19 cellular contexts compared by ENCODE assay signal in the genomic region with DNA sequence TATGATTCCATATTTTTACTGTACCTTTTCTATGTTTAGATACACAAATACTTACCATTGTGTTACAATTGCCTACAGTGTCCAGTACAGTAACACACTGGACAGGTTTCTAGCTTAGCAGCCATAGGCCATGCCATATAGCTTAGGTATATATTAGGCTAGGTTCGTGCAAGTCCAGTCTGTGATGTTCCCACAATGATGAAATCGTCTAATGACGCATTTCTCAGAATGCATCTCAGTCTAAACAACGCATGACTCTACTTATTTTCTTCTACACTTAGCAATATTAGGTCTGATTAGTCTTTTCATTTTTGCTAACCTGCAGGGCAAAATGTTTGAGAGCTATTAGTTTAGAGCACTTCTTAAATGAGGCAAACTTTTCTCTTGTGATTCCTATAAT. TPM values are rescaled to one million over a fixed set of nuclear protein-coding genes. Genes with fewer than 3 reads are reported as not detected.
DNase-seq lines count a peak whose midpoint lies in the region; ATAC-seq, FAIRE-seq and TF ChIP-seq lines count a peak whose summit lies in the region.
"Had no signal": no experiment of that assay in that cellular context is flagged by ENCODE, and none has a peak within 500 bp of the region (broad histone marks: within the 10 kb centered on the region; RNA-seq: fewer than 3 reads in every experiment).

No MANE protein-coding gene starts in this region.

- H3K27ac ChIP-seq in SJSA1 = peak overlapping the region; percentile 84
- no peak overlapping the region for H3K27ac ChIP-seq in PC-3 (ENCODE audit: low read length)
- no peak overlapping the region for H3K27ac ChIP-seq in colonic mucosa
- H3K27ac ChIP-seq: BLaER1 treated with 17β-estradiol and CSF1 and Interleukin-3, amounts not matched to agents 10 nM and 100 nM; Peyer's patch had no signal

- no peaks in the 10 kb centered on the region for H4K20me1 ChIP-seq in PC-3 (ENCODE audit: low read length)
- H4K20me1 ChIP-seq: BLaER1 treated with 17β-estradiol and CSF1 and Interleukin-3, amounts not matched to agents 10 nM and 100 nM had no signal

- no peaks in the 10 kb centered on the region for H3K27me3 ChIP-seq in SJSA1 (replicated peaks)
- H3K27me3 ChIP-seq in PC-3 (ENCODE audit: low read length) = no peaks in the 10 kb centered on the region
- no peaks in the 10 kb centered on the region for H3K27me3 ChIP-seq in colonic mucosa
- H3K27me3 ChIP-seq: BLaER1 treated with 17β-estradiol and CSF1 and Interleukin-3, amounts not matched to agents 10 nM and 100 nM; Peyer's patch had no signal

- peak overlapping the region; percentile 92 for H3K27ac Mint-ChIP-seq in chondrocyte (ENCODE audit: unreplicated experiment)
- peak overlapping the region; percentile 74 for H3K27ac Mint-ChIP-seq in osteocyte (ENCODE audit: unreplicated experiment)

- TF ChIP-seq CTCF in chondrocyte (IDR thresholded peaks at IDR 0.05) (no peak), osteocyte (IDR thresholded peaks at IDR 0.05) (no peak), PC-3 (conservative IDR thresholded peaks at IDR 0.05; ENCODE audit: low read depth, low read length) (no peak), colonic mucosa (IDR thresholded peaks at IDR 0.05) (no peak)

- ATAC-seq in HG03432 (IDR thresholded peaks at IDR 0.05; ENCODE audit: unreplicated experiment) (no peak), PC-3 (no peak)
- ATAC-seq: A549, K562 had no signal

- POLR2A ChIA-PET in PC-3 (lab: Charles Lee; ENCODE audit: unreplicated experiment) = no interaction called here

- no TSS peak for BruUV-seq in PC-3 (replicated peaks; lab: Mats Ljungman, UMichigan)

- H2AFZ ChIP-seq in PC-3 (ENCODE audit: low read length) = no peak overlapping the region

- H3K4me1 ChIP-seq in SJSA1 (replicated peaks) (peaks cover 27% of the 10 kb centered on the region), PC-3 (ENCODE audit: insufficient read depth, low read length) (no peaks in the 10 kb centered on the region), colonic mucosa (no peaks in the 10 kb centered on the region)
- H3K4me1 ChIP-seq: A549 had no signal

- H3K9me3 ChIP-seq in SJSA1 (replicated peaks) (no peaks in the 10 kb centered on the region), PC-3 (ENCODE audit: low read length) (no peaks in the 10 kb centered on the region), colonic mucosa (no peaks in the 10 kb centered on the region)
- H3K9me3 ChIP-seq: A549; BLaER1 treated with 17β-estradiol and CSF1 and Interleukin-3, amounts not matched to agents 10 nM and 100 nM; Peyer's patch had no signal

- H3K4me1 Mint-ChIP-seq in chondrocyte (ENCODE audit: low read depth) (peaks cover 74% of the 10 kb centered on the region), osteocyte (ENCODE audit: unreplicated experiment) (peaks cover 54% of the 10 kb centered on the region)

- H3F3A ChIP-seq in PC-3 (ENCODE audit: low read length, unreplicated experiment) = no peaks in the 10 kb centered on the region

- H3K36me3 ChIP-seq in SJSA1 = no peaks in the 10 kb centered on the region
- H3K36me3 ChIP-seq in PC-3 (ENCODE audit: low read depth, low read length) = no peaks in the 10 kb centered on the region
- H3K36me3 ChIP-seq in colonic mucosa = no peaks in the 10 kb centered on the region
- H3K36me3 ChIP-seq: BLaER1 treated with 17β-estradiol and CSF1 and Interleukin-3, amounts not matched to agents 10 nM and 100 nM; Peyer's patch had no signal

- no peaks in the 10 kb centered on the region for H3K9me2 ChIP-seq in PC-3 (replicated peaks; ENCODE audit: low read length)

- H3K4me2 ChIP-seq in PC-3 (ENCODE audit: low read length) = no peak overlapping the region
- H3K4me2 ChIP-seq: BLaER1 treated with 17β-estradiol and CSF1 and Interleukin-3, amounts not matched to agents 10 nM and 100 nM had no signal

- TF ChIP-seq POLR2A in GM12891 (IDR thresholded peaks at IDR 0.05; ENCODE audit: low read depth, low read length) = no peak

- peak; percentile 35 for FAIRE-seq in GM12891 (lab: Jason Lieb, UNC)
- FAIRE-seq: A549, H54, K562 had no signal

- H3K4me3 Mint-ChIP-seq in chondrocyte (ENCODE audit: unreplicated experiment) (no peak overlapping the region), osteocyte (ENCODE audit: unreplicated experiment) (no peak overlapping the region)

- H3K36me3 Mint-ChIP-seq in chondrocyte (ENCODE audit: low read depth) (peaks cover 1% of the 10 kb centered on the region), osteocyte (ENCODE audit: unreplicated experiment) (no peaks in the 10 kb centered on the region)

- H3K9ac ChIP-seq in PC-3 (ENCODE audit: low read length) = no peak overlapping the region
- no peak overlapping the region for H3K9ac ChIP-seq in colonic mucosa (ENCODE audit: low read depth in 2 of 2, low read length in 2 of 2)
- H3K9ac ChIP-seq: BLaER1 treated with 17β-estradiol and CSF1 and Interleukin-3, amounts not matched to agents 10 nM and 100 nM had no signal

- CTCF ChIA-PET in PC-3 (lab: Charles Lee) = no interaction called here

- H3K27me3 Mint-ChIP-seq in chondrocyte (ENCODE audit: low read depth) = no peaks in the 10 kb centered on the region
- no peaks in the 10 kb centered on the region for H3K27me3 Mint-ChIP-seq in osteocyte (ENCODE audit: unreplicated experiment)

- H3K4me3 ChIP-seq in SJSA1 = no peak overlapping the region
- H3K4me3 ChIP-seq in PC-3 (ENCODE audit: low read length) = no peak overlapping the region
- H3K4me3 ChIP-seq in colonic mucosa = no peak overlapping the region
- H3K4me3 ChIP-seq: A549; BLaER1 treated with 17β-estradiol and CSF1 and Interleukin-3, amounts not matched to agents 10 nM and 100 nM; K562; Peyer's patch had no signal

- no peaks in the 10 kb centered on the region for H3K79me2 ChIP-seq in PC-3 (ENCODE audit: low read length)

- intact Hi-C loops in PC-3 (cut with micrococcal nuclease) = no loop called here
- intact Hi-C loops in colonic mucosa (cut with DNase I) = no loop called here

- no peak for DNase-seq in GM12891 (ENCODE audit: insufficient read length, low spot score)
- DNase-seq in SJSA1 (ENCODE audit: low read depth in 1 of 2, low spot score in 2 of 2) = no peak
- no peak for DNase-seq in chondrocyte (ENCODE audit: low spot score)
- DNase-seq in osteocyte (ENCODE audit: extremely low spot score, unreplicated experiment) = no peak
- no peak for DNase-seq in PC-3
- DNase-seq in colonic mucosa = no peak
- DNase-seq in effector CD8-positive, alpha-beta T cell (lab: John Stamatoyannopoulos, UW) = no peak
- DNase-seq: DMS79 treated with DMSO at 0.1 percent for 48 hours, MV-4-11, NCI-H1694 treated with DMSO at 0.1 percent for 48 hours, Peyer's patch, Right ventricle myocardium superior had no signal

- peaks cover 8% of the 10 kb centered on the region for H3K9me3 Mint-ChIP-seq in chondrocyte (ENCODE audit: low read depth)
- peaks cover 8% of the 10 kb centered on the region for H3K9me3 Mint-ChIP-seq in osteocyte (ENCODE audit: unreplicated experiment)

TF ChIP-seq in GM12891, 5 proteins besides CTCF, POLR2A, EP300 and RAD21:
- TF ChIP-seq SPI1 (IDR thresholded peaks at IDR 0.05; ENCODE audit: low read depth, low read length) = no peak
- no peak for TF ChIP-seq TAF1 (IDR thresholded peaks at IDR 0.05; ENCODE audit: low read depth, low read length)
- TF ChIP-seq PAX5 (IDR thresholded peaks at IDR 0.05; ENCODE audit: insufficient read depth, low read length, severe bottlenecking) = no peak
- no peak for TF ChIP-seq POU2F2 (IDR thresholded peaks at IDR 0.05; ENCODE audit: low read depth, low read length)
- no peak for TF ChIP-seq POLR2AphosphoS5 (IDR thresholded peaks at IDR 0.05; ENCODE audit: low read depth, low read length)

RNA-seq across cellular contexts. Expression of a gene that starts 22.7 kb away (rescaled TPM):
- polyA plus RNA-seq in GM12891 (2012; ENCODE audit: low read depth, missing spikeins) = not detected
- not detected in 2 replicates for total RNA-seq in SJSA1 (2014; rRNA removed; shearing (Covaris generic))
- total RNA-seq in chondrocyte (not detected in 3 replicates), osteocyte (not detected in 2 replicates), PC-3 (2014; rRNA removed) (not detected in 2 replicates), colonic mucosa (not detected)
- total RNA-seq: G401, K562, NCI-H460, Peyer's patch, Right ventricle myocardium superior had no signal
- polyA plus RNA-seq: A549, K562 had no signal

RNA-seq across cellular contexts. Expression of a gene that starts 26.0 kb away (rescaled TPM):
- polyA plus RNA-seq in GM12891 (2012; ENCODE audit: low read depth, missing spikeins) = not detected
- total RNA-seq in SJSA1 (2014; rRNA removed; shearing (Covaris generic)) = not detected in 2 replicates
- total RNA-seq in chondrocyte (0.70 to 1.3 TPM (median 0.77 TPM) in 3 replicates), osteocyte (0.56 TPM in 1 of 2 replicates, not detected in the other), PC-3 (2014; rRNA removed) (0.35 TPM in 1 of 2 replicates, not detected in the other), colonic mucosa (1 to 10 TPM; 1.1 to 2.6 TPM)
- total RNA-seq: K562, NCI-H460 had no signal
- polyA plus RNA-seq: A549, K562 had no signal

RNA-seq across cellular contexts. Expression of a gene that starts 29.3 kb away (rescaled TPM):
- polyA plus RNA-seq in GM12891 (2012; ENCODE audit: low read depth, missing spikeins) = not detected
- total RNA-seq in SJSA1 (2014; rRNA removed; shearing (Covaris generic)) = 0.63 TPM in 1 of 2 replicates, not detected in the other
- 7.2 to 16.6 TPM (median 7.8 TPM) in 3 replicates for total RNA-seq in chondrocyte
- total RNA-seq in osteocyte = 3.0 and 3.7 TPM in 2 replicates
- 1.7 TPM in 2 replicates for total RNA-seq in PC-3 (2014; rRNA removed)
- 10 to 100 TPM; 43.1 to 65.0 TPM for total RNA-seq in colonic mucosa
- total RNA-seq: G401, K562 had no signal
